In the genomic region with DNA sequence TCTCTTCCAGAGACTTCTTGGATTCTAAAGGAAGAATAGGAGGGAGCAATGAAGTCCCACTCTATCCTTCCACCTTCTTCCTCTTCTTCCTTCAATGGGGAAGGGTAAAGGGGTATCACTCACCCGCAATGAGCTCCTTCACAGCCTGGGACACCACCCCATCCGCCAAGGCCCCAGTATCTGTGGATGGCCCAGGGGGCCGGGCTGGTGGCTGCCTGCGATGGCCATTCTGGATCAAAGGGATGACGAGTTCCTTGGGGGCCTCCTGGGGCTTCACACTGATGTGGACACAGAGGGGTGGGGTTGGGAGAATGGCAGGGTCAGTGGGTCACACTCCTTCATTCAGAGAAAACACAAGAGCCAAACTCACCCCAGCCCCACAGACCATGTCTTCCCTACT, we compare ENCODE assay signal across 9 cellular contexts. TPM values are rescaled to one million over a fixed set of nuclear protein-coding genes. Genes with fewer than 3 reads are reported as not detected.
DNase-seq lines count a peak whose midpoint lies in the region; ATAC-seq and TF ChIP-seq lines count a peak whose summit lies in the region.
"Had no signal": no experiment of that assay in that cellular context is flagged by ENCODE, and none has a peak within 500 bp of the region (broad histone marks: within the 10 kb centered on the region; RNA-seq: fewer than 3 reads in every experiment).

No MANE protein-coding gene starts in this region.

- peaks cover 22% of the 10 kb centered on the region for H3K4me1 Mint-ChIP-seq in memory B cell

- intact Hi-C loops in heart left ventricle (cut with DNase I) (no loop called here), left ventricle myocardium superior (cut with micrococcal nuclease) (no loop called here), ascending aorta (cut with DNase I) (loop anchor here (5.0 kb wide), 1 partner anchor 35 kb away; no protein-coding TSS in a partner anchor), upper lobe of right lung (cut with DNase I) (no loop called here)

- peak overlapping the region in 10 of 12 donors; percentile 72 to 99 (median 81) for H3K4me3 ChIP-seq in heart left ventricle
- peak overlapping the region; percentile 66 to 68 for H3K4me3 ChIP-seq in ascending aorta
- peak overlapping the region; percentile 77 for H3K4me3 ChIP-seq in upper lobe of right lung

- peak overlapping the region; percentile 97 for H3K27ac Mint-ChIP-seq in memory B cell

- no peaks in the 10 kb centered on the region for H3K27me3 Mint-ChIP-seq in memory B cell

- H3K27ac ChIP-seq in heart left ventricle, result no peak overlapping the region
- H3K27ac ChIP-seq in ascending aorta, result no peak overlapping the region
- no peak overlapping the region for H3K27ac ChIP-seq in upper lobe of right lung

- 71 to 82% (median 77%) methylated on average over 5 of the region's 5 CpGs for WGBS in heart left ventricle, 4 donors

- H3K36me3 Mint-ChIP-seq in memory B cell, result peaks cover 17% of the 10 kb centered on the region

- H3K36me3 ChIP-seq in heart left ventricle (peaks cover 0 to 42% (median 26%) of the 10 kb centered on the region in 9 donors), ascending aorta (peaks cover 7 to 10% of the 10 kb centered on the region in 2 donors), upper lobe of right lung (peaks cover 15% of the 10 kb centered on the region)

- no peaks in the 10 kb centered on the region for H3K9me3 Mint-ChIP-seq in memory B cell

- no peaks in the 10 kb centered on the region for H3K9me3 ChIP-seq in heart left ventricle
- H3K9me3 ChIP-seq in ascending aorta, result no peaks in the 10 kb centered on the region
- no peaks in the 10 kb centered on the region for H3K9me3 ChIP-seq in upper lobe of right lung

- ATAC-seq in heart left ventricle (no peak), left ventricle myocardium superior (no peak), memory B cell (ENCODE audit: low read depth) (no peak), upper lobe of right lung (no peak), HG03039 (IDR thresholded peaks at IDR 0.05; ENCODE audit: unreplicated experiment) (no peak)

- peak overlapping the region; percentile 96 for H3K4me3 Mint-ChIP-seq in memory B cell

- TF ChIP-seq CTCF in heart left ventricle (IDR thresholded peaks at IDR 0.05) (no peak), ascending aorta (IDR thresholded peaks at IDR 0.05) (no peak), upper lobe of right lung (IDR thresholded peaks at IDR 0.05) (no peak)

- DNase-seq in heart left ventricle (no peak), left ventricle myocardium superior (no peak), ascending aorta (ENCODE audit: low spot score in 2 of 2) (no peak), memory B cell (ENCODE audit: low spot score in 2 of 2) (no peak), upper lobe of right lung (no peak), H4 (ENCODE audit: low spot score) (no peak), D341Med (ENCODE audit: low spot score) (no peak)
- DNase-seq: NCI-H82 had no signal

- H3K27me3 ChIP-seq in heart left ventricle, result no peaks in the 10 kb centered on the region
- no peaks in the 10 kb centered on the region for H3K27me3 ChIP-seq in ascending aorta
- H3K27me3 ChIP-seq in upper lobe of right lung, result no peaks in the 10 kb centered on the region

- no peak for TF ChIP-seq POLR2A in heart left ventricle (IDR thresholded peaks at IDR 0.05)

- H3K4me1 ChIP-seq in heart left ventricle (peaks cover 0 to 10% (median 0%) of the 10 kb centered on the region in 12 donors), ascending aorta (peaks cover 0 to 5% of the 10 kb centered on the region in 2 donors), upper lobe of right lung (peaks cover 3% of the 10 kb centered on the region)

RNA-seq across cellular contexts. Expression of gene GPKOW, which starts 1.0 kb away (rescaled TPM):
- total RNA-seq in heart left ventricle (10 to 100 TPM; 17.5 to 30.9 (median 19.4) TPM), left ventricle myocardium superior (18.9 TPM), ascending aorta (19.4 TPM), upper lobe of right lung (19.3 TPM)
- polyA plus RNA-seq in heart left ventricle, result 10 to 100 TPM in 1 of 2 donors, 1 to 10 TPM in 1; 8.9 to 29.5 TPM
- 18.1 and 24.6 TPM in 2 replicates for total RNA-seq in H4 (2014; rRNA removed; shearing (Covaris generic))

RNA-seq across cellular contexts. Expression of gene MAGIX, which starts 40.1 kb away (rescaled TPM):
- 1 to 10 TPM; 2.6 to 7.1 (median 3.3) TPM for total RNA-seq in heart left ventricle
- polyA plus RNA-seq in heart left ventricle, result 1 to 10 TPM; 2.9 to 6.7 TPM
- 3.8 TPM for total RNA-seq in left ventricle myocardium superior
- total RNA-seq in ascending aorta, result 0.32 TPM
- 7.1 TPM for total RNA-seq in upper lobe of right lung
- 0.48 and 2.3 TPM in 2 replicates for total RNA-seq in H4 (2014; rRNA removed; shearing (Covaris generic))

RNA-seq across cellular contexts. Expression of gene WDR45, which starts 42.8 kb away (rescaled TPM):
- total RNA-seq in heart left ventricle (10 to 100 TPM; 49.2 to 98.5 (median 68.5) TPM), left ventricle myocardium superior (65.4 TPM), ascending aorta (169 TPM), upper lobe of right lung (63.2 TPM)
- polyA plus RNA-seq in heart left ventricle, result 10 to 100 TPM; 65.1 to 89.9 TPM
- total RNA-seq in H4 (2014; rRNA removed; shearing (Covaris generic)), result 50.0 and 57.6 TPM in 2 replicates

RNA-seq across cellular contexts. Expression of gene PRAF2, which starts 48.7 kb away (rescaled TPM):
- total RNA-seq in heart left ventricle (10 to 100 TPM in 5 of 9 donors, 1 to 10 TPM in 4; 8.0 to 24.0 (median 10.9) TPM), left ventricle myocardium superior (6.3 TPM), ascending aorta (48.4 TPM), upper lobe of right lung (17.3 TPM)
- polyA plus RNA-seq in heart left ventricle, result 10 to 100 TPM; 18.7 to 20.7 TPM
- 12.5 and 18.2 TPM in 2 replicates for total RNA-seq in H4 (2014; rRNA removed; shearing (Covaris generic))

RNA-seq across cellular contexts. Expression of gene PLP2, which starts 49.2 kb away (rescaled TPM):
- total RNA-seq in heart left ventricle (100 to 1,000 TPM in 3 of 9 donors, 10 to 100 TPM in 6; 22.4 to 155 (median 50.4) TPM), left ventricle myocardium superior (62.3 TPM), ascending aorta (51.6 TPM), upper lobe of right lung (90.9 TPM)
- 100 to 1,000 TPM in 1 of 2 donors, 10 to 100 TPM in 1; 63.0 to 373 TPM for polyA plus RNA-seq in heart left ventricle
- 94.5 and 137 TPM in 2 replicates for total RNA-seq in H4 (2014; rRNA removed; shearing (Covaris generic))
